1 cellular context compared by ENCODE assay signal in the genomic region with DNA sequence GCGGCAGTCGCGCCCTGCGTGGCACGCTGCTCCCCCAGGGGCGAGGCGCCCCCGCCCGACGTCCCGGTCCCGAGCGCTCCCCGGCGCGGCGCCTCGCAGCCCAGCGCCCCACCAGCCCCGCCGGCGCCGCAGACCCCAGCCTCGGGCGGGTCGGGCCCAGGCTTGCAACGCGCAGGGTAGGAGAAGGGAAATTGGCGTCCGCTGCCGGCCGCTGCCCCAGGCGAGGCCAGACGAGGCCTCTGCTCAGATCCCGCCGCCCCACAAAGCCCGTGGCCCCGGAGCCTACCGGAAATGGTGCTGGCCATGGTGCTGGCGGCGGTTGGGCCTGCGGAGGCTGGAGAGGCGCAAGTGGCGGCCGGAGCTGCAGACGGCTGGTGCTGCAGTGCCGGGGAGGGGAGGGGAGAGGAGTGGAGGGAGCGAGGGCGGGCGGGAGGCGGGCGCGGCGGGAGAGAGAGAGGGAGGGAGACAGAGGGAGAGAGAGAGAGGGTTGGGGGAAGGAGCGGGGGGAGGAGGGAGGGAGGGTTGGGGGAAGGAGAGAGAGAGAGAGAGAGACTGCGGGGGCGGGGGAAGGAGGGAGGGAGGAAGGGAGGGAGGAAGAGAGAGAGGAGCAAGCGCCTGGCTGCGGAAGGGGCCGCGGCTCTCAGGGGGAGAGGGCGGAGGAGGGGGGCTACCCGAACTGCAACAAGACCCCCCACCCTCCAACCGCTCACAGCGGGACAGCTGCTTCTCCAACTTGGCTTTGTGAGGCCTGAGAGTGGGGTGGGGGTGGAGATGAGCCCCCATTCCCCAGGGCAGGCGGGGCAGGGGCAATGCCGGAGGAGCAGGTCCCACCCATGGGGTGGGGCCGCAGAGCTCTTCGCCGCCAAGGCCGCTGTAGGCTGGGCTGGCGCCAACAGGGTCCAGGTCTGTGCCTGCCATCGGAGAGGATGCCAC.
TF ChIP-seq lines count a peak whose summit lies in the region.

A gene (minus strand): TSS at position 384 of the 933 bp plus-strand sequence. CDS start 79 bp downstream, at position 305.

TF ChIP-seq in HEK293, 187 proteins besides CTCF, POLR2A, EP300 and RAD21 (continued from another document and continues in another):
- TF ChIP-seq, protein P1, sequence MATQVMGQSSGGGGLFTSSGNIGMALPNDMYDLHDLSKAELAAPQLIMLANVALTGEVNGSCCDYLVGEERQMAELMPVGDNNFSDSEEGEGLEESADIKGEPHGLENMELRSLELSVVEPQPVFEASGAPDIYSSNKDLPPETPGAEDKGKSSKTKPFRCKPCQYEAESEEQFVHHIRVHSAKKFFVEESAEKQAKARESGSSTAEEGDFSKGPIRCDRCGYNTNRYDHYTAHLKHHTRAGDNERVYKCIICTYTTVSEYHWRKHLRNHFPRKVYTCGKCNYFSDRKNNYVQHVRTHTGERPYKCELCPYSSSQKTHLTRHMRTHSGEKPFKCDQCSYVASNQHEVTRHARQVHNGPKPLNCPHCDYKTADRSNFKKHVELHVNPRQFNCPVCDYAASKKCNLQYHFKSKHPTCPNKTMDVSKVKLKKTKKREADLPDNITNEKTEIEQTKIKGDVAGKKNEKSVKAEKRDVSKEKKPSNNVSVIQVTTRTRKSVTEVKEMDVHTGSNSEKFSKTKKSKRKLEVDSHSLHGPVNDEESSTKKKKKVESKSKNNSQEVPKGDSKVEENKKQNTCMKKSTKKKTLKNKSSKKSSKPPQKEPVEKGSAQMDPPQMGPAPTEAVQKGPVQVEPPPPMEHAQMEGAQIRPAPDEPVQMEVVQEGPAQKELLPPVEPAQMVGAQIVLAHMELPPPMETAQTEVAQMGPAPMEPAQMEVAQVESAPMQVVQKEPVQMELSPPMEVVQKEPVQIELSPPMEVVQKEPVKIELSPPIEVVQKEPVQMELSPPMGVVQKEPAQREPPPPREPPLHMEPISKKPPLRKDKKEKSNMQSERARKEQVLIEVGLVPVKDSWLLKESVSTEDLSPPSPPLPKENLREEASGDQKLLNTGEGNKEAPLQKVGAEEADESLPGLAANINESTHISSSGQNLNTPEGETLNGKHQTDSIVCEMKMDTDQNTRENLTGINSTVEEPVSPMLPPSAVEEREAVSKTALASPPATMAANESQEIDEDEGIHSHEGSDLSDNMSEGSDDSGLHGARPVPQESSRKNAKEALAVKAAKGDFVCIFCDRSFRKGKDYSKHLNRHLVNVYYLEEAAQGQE (tag by site-specific recombination; IDR thresholded peaks at IDR 0.05), result peak; percentile 100
- peak; percentile 29; the same call in 1 of the 2 replicates for TF ChIP-seq GLIS1 (tag by site-specific recombination; IDR thresholded peaks at IDR 0.05)
- TF ChIP-seq, protein P2, sequence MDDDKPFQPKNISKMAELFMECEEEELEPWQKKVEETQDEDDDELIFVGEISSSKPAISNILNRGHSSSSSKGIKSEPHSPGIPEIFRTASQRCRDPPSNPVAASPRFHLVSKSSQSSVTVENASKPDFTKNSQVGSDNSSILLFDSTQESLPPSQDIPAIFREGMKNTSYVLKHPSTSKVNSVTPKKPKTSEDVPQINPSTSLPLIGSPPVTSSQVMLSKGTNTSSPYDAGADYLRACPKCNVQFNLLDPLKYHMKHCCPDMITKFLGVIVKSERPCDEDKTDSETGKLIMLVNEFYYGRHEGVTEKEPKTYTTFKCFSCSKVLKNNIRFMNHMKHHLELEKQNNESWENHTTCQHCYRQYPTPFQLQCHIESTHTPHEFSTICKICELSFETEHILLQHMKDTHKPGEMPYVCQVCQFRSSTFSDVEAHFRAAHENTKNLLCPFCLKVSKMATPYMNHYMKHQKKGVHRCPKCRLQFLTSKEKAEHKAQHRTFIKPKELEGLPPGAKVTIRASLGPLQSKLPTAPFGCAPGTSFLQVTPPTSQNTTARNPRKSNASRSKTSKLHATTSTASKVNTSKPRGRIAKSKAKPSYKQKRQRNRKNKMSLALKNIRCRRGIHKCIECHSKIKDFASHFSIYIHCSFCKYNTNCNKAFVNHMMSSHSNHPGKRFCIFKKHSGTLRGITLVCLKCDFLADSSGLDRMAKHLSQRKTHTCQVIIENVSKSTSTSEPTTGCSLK (tag by site-specific recombination; IDR thresholded peaks at IDR 0.05), result no peak
- peak; percentile 78 for TF ChIP-seq KLF7 (tag by site-specific recombination; IDR thresholded peaks at IDR 0.05; ENCODE audit: borderline replicate concordance)
- TF ChIP-seq ZNF843 (tag by site-specific recombination; IDR thresholded peaks at IDR 0.05), result 0 out of 2 replicates have a peak, but pooled peaks have one; percentile 28
- TF ChIP-seq HOXC10 (CRISPR knock-in tag; IDR thresholded peaks at IDR 0.05), result no peak
- TF ChIP-seq, protein P3, sequence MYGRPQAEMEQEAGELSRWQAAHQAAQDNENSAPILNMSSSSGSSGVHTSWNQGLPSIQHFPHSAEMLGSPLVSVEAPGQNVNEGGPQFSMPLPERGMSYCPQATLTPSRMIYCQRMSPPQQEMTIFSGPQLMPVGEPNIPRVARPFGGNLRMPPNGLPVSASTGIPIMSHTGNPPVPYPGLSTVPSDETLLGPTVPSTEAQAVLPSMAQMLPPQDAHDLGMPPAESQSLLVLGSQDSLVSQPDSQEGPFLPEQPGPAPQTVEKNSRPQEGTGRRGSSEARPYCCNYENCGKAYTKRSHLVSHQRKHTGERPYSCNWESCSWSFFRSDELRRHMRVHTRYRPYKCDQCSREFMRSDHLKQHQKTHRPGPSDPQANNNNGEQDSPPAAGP (tag by site-specific recombination; IDR thresholded peaks at IDR 0.05), result peak; percentile 92
- TF ChIP-seq YY2 (tag by site-specific recombination; IDR thresholded peaks at IDR 0.05), result 0 out of 2 replicates have a peak, but pooled peaks have one; percentile 16
- 0 out of 2 replicates have a peak, but pooled peaks have one; percentile 69 for TF ChIP-seq ZEB2 (tag by site-specific recombination; IDR thresholded peaks at IDR 0.05)
- peak; percentile 70 for TF ChIP-seq SP2 (tag by site-specific recombination; IDR thresholded peaks at IDR 0.05)
- TF ChIP-seq ZSCAN16 (tag by site-specific recombination; IDR thresholded peaks at IDR 0.05), result no peak
- no peak for TF ChIP-seq ZNF121 (tag by site-specific recombination; IDR thresholded peaks at IDR 0.05)
- no peak for TF ChIP-seq ZNF664 (tag by site-specific recombination; IDR thresholded peaks at IDR 0.05)
- TF ChIP-seq ZNF404 (tag by site-specific recombination; IDR thresholded peaks at IDR 0.05), result no peak
- TF ChIP-seq ZNF530 (tag by site-specific recombination; IDR thresholded peaks at IDR 0.05; ENCODE audit: low read depth), result no peak
- peak; percentile 70; the same call in 1 of the 2 replicates for TF ChIP-seq ZXDB (tag by site-specific recombination; IDR thresholded peaks at IDR 0.05)
- TF ChIP-seq, protein P4, sequence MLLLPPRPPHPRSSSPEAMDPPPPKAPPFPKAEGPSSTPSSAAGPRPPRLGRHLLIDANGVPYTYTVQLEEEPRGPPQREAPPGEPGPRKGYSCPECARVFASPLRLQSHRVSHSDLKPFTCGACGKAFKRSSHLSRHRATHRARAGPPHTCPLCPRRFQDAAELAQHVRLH (tag by site-specific recombination; IDR thresholded peaks at IDR 0.05), result peak; percentile 61; the same call in 1 of the 2 replicates
- TF ChIP-seq GLIS2 (tag by site-specific recombination; IDR thresholded peaks at IDR 0.05), result peak; percentile 94
- TF ChIP-seq ZNF24 (tag by site-specific recombination; IDR thresholded peaks at IDR 0.05), result peak; percentile 61; the same call in 1 of the 2 replicates
- TF ChIP-seq ZNF341 (tag by site-specific recombination; IDR thresholded peaks at IDR 0.05; ENCODE audit: low read depth), result peak; percentile 70
- TF ChIP-seq, protein P5, sequence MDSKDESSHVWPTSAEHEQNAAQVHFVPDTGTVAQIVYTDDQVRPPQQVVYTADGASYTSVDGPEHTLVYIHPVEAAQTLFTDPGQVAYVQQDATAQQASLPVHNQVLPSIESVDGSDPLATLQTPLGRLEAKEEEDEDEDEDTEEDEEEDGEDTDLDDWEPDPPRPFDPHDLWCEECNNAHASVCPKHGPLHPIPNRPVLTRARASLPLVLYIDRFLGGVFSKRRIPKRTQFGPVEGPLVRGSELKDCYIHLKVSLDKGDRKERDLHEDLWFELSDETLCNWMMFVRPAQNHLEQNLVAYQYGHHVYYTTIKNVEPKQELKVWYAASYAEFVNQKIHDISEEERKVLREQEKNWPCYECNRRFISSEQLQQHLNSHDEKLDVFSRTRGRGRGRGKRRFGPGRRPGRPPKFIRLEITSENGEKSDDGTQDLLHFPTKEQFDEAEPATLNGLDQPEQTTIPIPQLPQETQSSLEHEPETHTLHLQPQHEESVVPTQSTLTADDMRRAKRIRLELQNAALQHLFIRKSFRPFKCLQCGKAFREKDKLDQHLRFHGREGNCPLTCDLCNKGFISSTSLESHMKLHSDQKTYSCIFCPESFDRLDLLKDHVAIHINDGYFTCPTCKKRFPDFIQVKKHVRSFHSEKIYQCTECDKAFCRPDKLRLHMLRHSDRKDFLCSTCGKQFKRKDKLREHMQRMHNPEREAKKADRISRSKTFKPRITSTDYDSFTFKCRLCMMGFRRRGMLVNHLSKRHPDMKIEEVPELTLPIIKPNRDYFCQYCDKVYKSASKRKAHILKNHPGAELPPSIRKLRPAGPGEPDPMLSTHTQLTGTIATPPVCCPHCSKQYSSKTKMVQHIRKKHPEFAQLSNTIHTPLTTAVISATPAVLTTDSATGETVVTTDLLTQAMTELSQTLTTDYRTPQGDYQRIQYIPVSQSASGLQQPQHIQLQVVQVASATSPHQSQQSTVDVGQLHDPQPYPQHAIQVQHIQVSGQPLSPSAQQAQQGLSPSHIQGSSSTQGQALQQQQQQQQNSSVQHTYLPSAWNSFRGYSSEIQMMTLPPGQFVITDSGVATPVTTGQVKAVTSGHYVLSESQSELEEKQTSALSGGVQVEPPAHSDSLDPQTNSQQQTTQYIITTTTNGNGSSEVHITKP (tag by site-specific recombination; IDR thresholded peaks at IDR 0.05), result peak; percentile 78
- TF ChIP-seq KLF8 (tag by site-specific recombination; IDR thresholded peaks at IDR 0.05), result peak; percentile 36
- TF ChIP-seq ZSCAN30 (tag by site-specific recombination; IDR thresholded peaks at IDR 0.05), result peak; percentile 79
- TF ChIP-seq ZBTB17 (tag by site-specific recombination; IDR thresholded peaks at IDR 0.05), result peak; percentile 41; the same call in 1 of the 2 replicates
- peak; percentile 49; the same call in 1 of the 2 replicates for TF ChIP-seq WT1 (tag by site-specific recombination; IDR thresholded peaks at IDR 0.05)
- TF ChIP-seq, protein P6, sequence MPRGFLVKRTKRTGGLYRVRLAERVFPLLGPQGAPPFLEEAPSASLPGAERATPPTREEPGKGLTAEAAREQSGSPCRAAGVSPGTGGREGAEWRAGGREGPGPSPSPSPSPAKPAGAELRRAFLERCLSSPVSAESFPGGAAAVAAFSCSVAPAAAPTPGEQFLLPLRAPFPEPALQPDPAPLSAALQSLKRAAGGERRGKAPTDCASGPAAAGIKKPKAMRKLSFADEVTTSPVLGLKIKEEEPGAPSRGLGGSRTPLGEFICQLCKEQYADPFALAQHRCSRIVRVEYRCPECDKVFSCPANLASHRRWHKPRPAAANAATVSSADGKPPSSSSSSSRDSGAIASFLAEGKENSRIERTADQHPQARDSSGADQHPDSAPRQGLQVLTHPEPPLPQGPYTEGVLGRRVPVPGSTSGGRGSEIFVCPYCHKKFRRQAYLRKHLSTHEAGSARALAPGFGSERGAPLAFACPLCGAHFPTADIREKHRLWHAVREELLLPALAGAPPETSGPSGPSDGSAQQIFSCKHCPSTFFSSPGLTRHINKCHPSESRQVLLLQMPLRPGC (tag by site-specific recombination; IDR thresholded peaks at IDR 0.05), result no peak
- peak; percentile 93 for TF ChIP-seq ZFP69B (tag by site-specific recombination; IDR thresholded peaks at IDR 0.05)
- TF ChIP-seq ZNF596 (tag by site-specific recombination; IDR thresholded peaks at IDR 0.05), result peak; percentile 72
- TF ChIP-seq, protein P7, sequence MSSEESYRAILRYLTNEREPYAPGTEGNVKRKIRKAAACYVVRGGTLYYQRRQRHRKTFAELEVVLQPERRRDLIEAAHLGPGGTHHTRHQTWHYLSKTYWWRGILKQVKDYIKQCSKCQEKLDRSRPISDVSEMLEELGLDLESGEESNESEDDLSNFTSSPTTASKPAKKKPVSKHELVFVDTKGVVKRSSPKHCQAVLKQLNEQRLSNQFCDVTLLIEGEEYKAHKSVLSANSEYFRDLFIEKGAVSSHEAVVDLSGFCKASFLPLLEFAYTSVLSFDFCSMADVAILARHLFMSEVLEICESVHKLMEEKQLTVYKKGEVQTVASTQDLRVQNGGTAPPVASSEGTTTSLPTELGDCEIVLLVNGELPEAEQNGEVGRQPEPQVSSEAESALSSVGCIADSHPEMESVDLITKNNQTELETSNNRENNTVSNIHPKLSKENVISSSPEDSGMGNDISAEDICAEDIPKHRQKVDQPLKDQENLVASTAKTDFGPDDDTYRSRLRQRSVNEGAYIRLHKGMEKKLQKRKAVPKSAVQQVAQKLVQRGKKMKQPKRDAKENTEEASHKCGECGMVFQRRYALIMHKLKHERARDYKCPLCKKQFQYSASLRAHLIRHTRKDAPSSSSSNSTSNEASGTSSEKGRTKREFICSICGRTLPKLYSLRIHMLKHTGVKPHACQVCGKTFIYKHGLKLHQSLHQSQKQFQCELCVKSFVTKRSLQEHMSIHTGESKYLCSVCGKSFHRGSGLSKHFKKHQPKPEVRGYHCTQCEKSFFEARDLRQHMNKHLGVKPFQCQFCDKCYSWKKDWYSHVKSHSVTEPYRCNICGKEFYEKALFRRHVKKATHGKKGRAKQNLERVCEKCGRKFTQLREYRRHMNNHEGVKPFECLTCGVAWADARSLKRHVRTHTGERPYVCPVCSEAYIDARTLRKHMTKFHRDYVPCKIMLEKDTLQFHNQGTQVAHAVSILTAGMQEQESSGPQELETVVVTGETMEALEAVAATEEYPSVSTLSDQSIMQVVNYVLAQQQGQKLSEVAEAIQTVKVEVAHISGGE (tag by site-specific recombination; conservative IDR thresholded peaks at IDR 0.05; ENCODE audit: low read depth), result peak; percentile 59
- peak; percentile 91 for TF ChIP-seq SP3 (tag by site-specific recombination; IDR thresholded peaks at IDR 0.05)
- TF ChIP-seq ZNF423 (tag by site-specific recombination; IDR thresholded peaks at IDR 0.05), result peak; percentile 69; the same call in 1 of the 2 replicates
- no peak for TF ChIP-seq ZNF792 (tag by site-specific recombination; IDR thresholded peaks at IDR 0.05)
- TF ChIP-seq KLF16 (tag by site-specific recombination; IDR thresholded peaks at IDR 0.05), result peak; percentile 80
- peak; percentile 59 for TF ChIP-seq SP7 (tag by site-specific recombination; IDR thresholded peaks at IDR 0.05)
- TF ChIP-seq, protein P8, sequence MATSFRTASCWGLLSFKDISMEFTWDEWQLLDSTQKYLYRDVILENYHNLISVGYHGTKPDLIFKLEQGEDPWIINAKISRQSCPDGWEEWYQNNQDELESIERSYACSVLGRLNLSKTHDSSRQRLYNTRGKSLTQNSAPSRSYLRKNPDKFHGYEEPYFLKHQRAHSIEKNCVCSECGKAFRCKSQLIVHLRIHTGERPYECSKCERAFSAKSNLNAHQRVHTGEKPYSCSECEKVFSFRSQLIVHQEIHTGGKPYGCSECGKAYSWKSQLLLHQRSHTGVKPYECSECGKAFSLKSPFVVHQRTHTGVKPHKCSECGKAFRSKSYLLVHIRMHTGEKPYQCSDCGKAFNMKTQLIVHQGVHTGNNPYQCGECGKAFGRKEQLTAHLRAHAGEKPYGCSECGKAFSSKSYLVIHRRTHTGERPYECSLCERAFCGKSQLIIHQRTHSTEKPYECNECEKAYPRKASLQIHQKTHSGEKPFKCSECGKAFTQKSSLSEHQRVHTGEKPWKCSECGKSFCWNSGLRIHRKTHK (tag by site-specific recombination; IDR thresholded peaks at IDR 0.05), result no peak
- no peak for TF ChIP-seq ZNF549 (tag by site-specific recombination; IDR thresholded peaks at IDR 0.05)
